ENCODE assay signal across 8 cellular contexts in the genomic region with DNA sequence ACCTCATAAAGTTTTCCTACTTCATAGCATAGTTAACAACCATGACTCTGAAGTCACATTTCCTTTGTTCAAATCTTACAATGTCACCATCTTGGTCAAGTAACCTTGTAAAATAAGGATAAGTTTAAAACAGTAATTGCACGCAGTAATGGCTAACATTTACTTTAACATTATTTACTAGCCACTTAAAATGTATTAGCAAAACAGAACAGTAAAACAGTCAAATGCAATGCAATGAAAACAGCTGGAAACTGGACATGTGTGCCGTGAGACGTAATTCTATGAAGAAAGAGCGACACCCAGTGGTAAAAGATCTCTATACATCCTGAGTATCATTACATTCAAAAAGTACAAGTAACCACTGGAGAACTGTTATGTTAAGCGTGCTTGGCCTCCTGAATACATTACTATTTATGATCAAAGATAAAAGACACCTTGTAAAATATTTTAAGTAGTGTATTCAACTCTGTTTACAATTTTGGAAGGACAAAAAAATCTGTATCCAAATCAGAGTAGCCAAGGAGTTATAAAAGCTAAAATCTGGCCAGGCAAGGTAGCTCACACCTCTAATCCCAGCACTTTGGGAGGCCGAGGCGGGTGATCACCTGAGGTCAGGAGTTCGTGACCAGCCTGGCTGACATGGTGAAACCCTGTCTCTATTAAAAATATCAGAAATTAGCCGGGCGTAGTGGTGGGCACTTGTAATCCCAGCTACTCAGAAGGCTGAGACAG. TPM values are rescaled to one million over a fixed set of nuclear protein-coding genes. Genes with fewer than 3 reads are reported as not detected.
DNase-seq lines count a peak whose midpoint lies in the region; ATAC-seq and TF ChIP-seq lines count a peak whose summit lies in the region.

No MANE protein-coding gene starts in this region.

- H3K27ac ChIP-seq in iPS DF 6.9 (ENCODE audit: low read length): no peak overlapping the region
- no peak overlapping the region for H3K27ac ChIP-seq in spleen

- H3K36me3 ChIP-seq in iPS DF 6.9 (ENCODE audit: control insufficient read depth, insufficient read depth, low read length) (peaks cover 4% of the 10 kb centered on the region; the same call in 1 of the 2 replicates), spleen (peaks cover 0 to 92% (median 33%) of the 10 kb centered on the region in 6 donors)

- H3K9me3 Mint-ChIP-seq in activated naive CD4-positive, alpha-beta T cell treated with anti-CD3 and anti-CD28 coated beads for 36 hours: no peaks in the 10 kb centered on the region

- ATAC-seq in GM18505 (IDR thresholded peaks at IDR 0.05; ENCODE audit: unreplicated experiment) (peak; percentile 55), HG03280 (IDR thresholded peaks at IDR 0.05; ENCODE audit: unreplicated experiment) (peak; percentile 89)

- H3K4me3 ChIP-seq in iPS DF 6.9 (ENCODE audit: low read length): no peak overlapping the region
- H3K4me3 ChIP-seq in spleen: no peak overlapping the region

- H3K4me1 Mint-ChIP-seq in activated naive CD4-positive, alpha-beta T cell treated with anti-CD3 and anti-CD28 coated beads for 36 hours (ENCODE audit: low read depth): peaks cover 4% of the 10 kb centered on the region

- WGBS in iPS DF 6.9 (ENCODE audit: insufficient coverage, insufficient read length): no CpG with 5 or more reads among the region's 10 CpGs
- 51 to 62% (median 54%) methylated on average over 10 of the region's 10 CpGs for WGBS in spleen, 5 donors

- peaks cover 16% of the 10 kb centered on the region for H3K36me3 Mint-ChIP-seq in activated naive CD4-positive, alpha-beta T cell treated with anti-CD3 and anti-CD28 coated beads for 36 hours (ENCODE audit: low read depth)

- TF ChIP-seq POLR2A in GM18505 (IDR thresholded peaks at IDR 0.05; ENCODE audit: borderline replicate concordance, extremely low read depth, insufficient read depth, insufficient read length): no peak
- no peak for TF ChIP-seq POLR2A in spleen (IDR thresholded peaks at IDR 0.05)

- peak in 10 of 11 experiments; percentile 18 to 75 (median 61) for TF ChIP-seq CTCF in spleen (IDR thresholded peaks at IDR 0.05 in 8 of 11, conservative IDR thresholded peaks at IDR 0.05 in 3 of 11)

- H3K4me1 ChIP-seq in iPS DF 6.9 (ENCODE audit: control insufficient read depth, insufficient read depth, low read length) (no peaks in the 10 kb centered on the region), spleen (peaks cover 0 to 7% (median 2%) of the 10 kb centered on the region in 6 donors)

- H3K9me3 ChIP-seq in iPS DF 6.9 (ENCODE audit: control insufficient read depth, insufficient read depth, low read length) (no peaks in the 10 kb centered on the region), spleen (no peaks in the 10 kb centered on the region)

- DNase-seq in Ammon's horn (ENCODE audit: low spot score) (peak; percentile 76), NCI-H345 treated with DMSO at 0.1 percent for 48 hours (lab: John Stamatoyannopoulos, UW; ENCODE audit: unreplicated experiment) (peak; percentile 10), astrocyte of the hippocampus (ENCODE audit: low read depth, low spot score) (peak; percentile 80), iPS DF 6.9 (ENCODE audit: low read depth, low spot score) (peak; percentile 55), spleen (no peak)
- DNase-seq in activated naive CD4-positive, alpha-beta T cell treated with anti-CD3 and anti-CD28 coated beads for 36 hours: no peak

- no peak overlapping the region for H3K4me3 Mint-ChIP-seq in activated naive CD4-positive, alpha-beta T cell treated with anti-CD3 and anti-CD28 coated beads for 36 hours

- CTCF ChIA-PET in activated naive CD4-positive, alpha-beta T cell treated with anti-CD3 and anti-CD28 coated beads for 36 hours (lab: Charles Lee): interaction anchor here (0.6 to 2.2 kb wide), 16 partner anchors 9 to 956 kb away, joined by 3 to 13 read pairs (median 4); no protein-coding TSS in a partner anchor

- H3K27me3 ChIP-seq in iPS DF 6.9 (ENCODE audit: control insufficient read depth, insufficient read depth, low read length): no peaks in the 10 kb centered on the region
- H3K27me3 ChIP-seq in spleen (replicated peaks in 1 of 7): no peaks in the 10 kb centered on the region

- no peak overlapping the region for H3K27ac Mint-ChIP-seq in activated naive CD4-positive, alpha-beta T cell treated with anti-CD3 and anti-CD28 coated beads for 36 hours

- no peaks in the 10 kb centered on the region for H3K27me3 Mint-ChIP-seq in activated naive CD4-positive, alpha-beta T cell treated with anti-CD3 and anti-CD28 coated beads for 36 hours (ENCODE audit: low read depth)

- intact Hi-C loops in spleen (cut with DNase I; ENCODE audit: low total_unique reads): no loop called here
- intact Hi-C loops in activated naive CD4-positive, alpha-beta T cell treated with anti-CD3 and anti-CD28 coated beads for 36 hours (cut with micrococcal nuclease): loop anchor here (1.0 to 5.0 kb wide), 4 partner anchors 78 to 957 kb away; no protein-coding TSS in a partner anchor

RNA-seq across cellular contexts. Expression of a gene that starts 27.2 kb away (rescaled TPM):
- total RNA-seq in spleen: 10 to 100 TPM; 28.6 to 38.9 (median 31.8) TPM
- 1 to 10 TPM; 5.4 to 8.7 (median 5.6) TPM for polyA plus RNA-seq in spleen
- 10 to 100 TPM; 13.6 to 17.5 TPM for total RNA-seq in activated naive CD4-positive, alpha-beta T cell treated with anti-CD3 and anti-CD28 coated beads for 36 hours

Comparison
In these comparisons a context has a peak if more than half of its experiments do, and no peak if none do; other contexts are left out.
1. DNase-seq: peak in Ammon's horn (single experiment), NCI-H345 treated with DMSO at 0.1 percent for 48 hours (single experiment), astrocyte of the hippocampus (single experiment) and iPS DF 6.9 (single experiment); none in spleen (single experiment) and activated naive CD4-positive, alpha-beta T cell treated with anti-CD3 and anti-CD28 coated beads for 36 hours (single experiment).